Comparison of ENCODE assay signal across 1 cellular context in genomic region chr12:132818562-132818961, GRCh38.
TF ChIP-seq lines count a peak whose summit lies in the region.

No MANE protein-coding gene starts in this region.

TF ChIP-seq in HEK293, 187 proteins besides CTCF, POLR2A, EP300 and RAD21 (continued from another document):
- TF ChIP-seq, protein P1, sequence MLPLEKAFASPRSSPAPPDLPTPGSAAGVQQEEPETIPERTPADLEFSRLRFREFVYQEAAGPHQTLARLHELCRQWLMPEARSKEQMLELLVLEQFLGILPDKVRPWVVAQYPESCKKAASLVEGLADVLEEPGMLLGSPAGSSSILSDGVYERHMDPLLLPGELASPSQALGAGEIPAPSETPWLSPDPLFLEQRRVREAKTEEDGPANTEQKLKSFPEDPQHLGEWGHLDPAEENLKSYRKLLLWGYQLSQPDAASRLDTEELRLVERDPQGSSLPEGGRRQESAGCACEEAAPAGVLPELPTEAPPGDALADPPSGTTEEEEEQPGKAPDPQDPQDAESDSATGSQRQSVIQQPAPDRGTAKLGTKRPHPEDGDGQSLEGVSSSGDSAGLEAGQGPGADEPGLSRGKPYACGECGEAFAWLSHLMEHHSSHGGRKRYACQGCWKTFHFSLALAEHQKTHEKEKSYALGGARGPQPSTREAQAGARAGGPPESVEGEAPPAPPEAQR (tag by site-specific recombination; IDR thresholded peaks at IDR 0.05): no peak
